8 cellular contexts compared by ENCODE assay signal in genomic region chr3:156816091-156816793, GRCh38. TPM values are rescaled to one million over a fixed set of nuclear protein-coding genes. Genes with fewer than 3 reads are reported as not detected.
DNase-seq lines count a peak whose midpoint lies in the region; TF ChIP-seq lines count a peak whose summit lies in the region.

No MANE protein-coding gene starts in this region.

- peak overlapping the region; percentile 24; the same call in 1 of the 2 replicates for H3K4me3 ChIP-seq in HAP-1
- peak overlapping the region; percentile 36 for H3K4me3 ChIP-seq in NT2/D1 (ENCODE audit: insufficient read length, low read depth)
- H3K4me3 ChIP-seq in cardiac muscle cell: peak overlapping the region; percentile 27
- H3K4me3 ChIP-seq in SJCRH30: no peak overlapping the region

- peaks cover 22% of the 10 kb centered on the region for H3K4me1 Mint-ChIP-seq in activated naive CD4-positive, alpha-beta T cell treated with anti-CD3 and anti-CD28 coated beads for 36 hours (ENCODE audit: low read depth)

- H3K27me3 ChIP-seq in HAP-1 (ENCODE audit: low read depth) (no peaks in the 10 kb centered on the region), NT2/D1 (ENCODE audit: insufficient read depth, insufficient read length) (peaks cover 23% of the 10 kb centered on the region), cardiac muscle cell (peaks cover 8% of the 10 kb centered on the region), SJCRH30 (no peaks in the 10 kb centered on the region)

- intact Hi-C loops in activated naive CD4-positive, alpha-beta T cell treated with anti-CD3 and anti-CD28 coated beads for 36 hours (cut with micrococcal nuclease): loop anchor here (2.0 to 5.0 kb wide), 3 partner anchors 23 to 964 kb away; partner anchors contain the start of gene SLC33A1

- H3K4me1 ChIP-seq in HAP-1: peaks cover 30% of the 10 kb centered on the region
- H3K4me1 ChIP-seq in NT2/D1 (ENCODE audit: insufficient read depth, insufficient read length): no peaks in the 10 kb centered on the region
- H3K4me1 ChIP-seq in cardiac muscle cell (ENCODE audit: low read depth): peaks cover 32% of the 10 kb centered on the region
- peaks cover 16% of the 10 kb centered on the region for H3K4me1 ChIP-seq in SJCRH30

- peak overlapping the region; percentile 61 for H3K9ac ChIP-seq in NT2/D1 (ENCODE audit: insufficient read length, low read depth)

- DNase-seq in HAP-1 (ENCODE audit: low spot score in 2 of 2) (no peak), NT2/D1 (ENCODE audit: low read depth, low spot score) (no peak), cardiac muscle cell (ENCODE audit: low read depth in 1 of 2, low spot score in 1 of 2) (peak; percentile 34 to 59), retina (peak; percentile 86), SJCRH30 (no peak), NOMO-1 treated with dmso at 0.1 percent for 144 hours (lab: John Stamatoyannopoulos, UW; ENCODE audit: unreplicated experiment) (no peak)
- DNase-seq in activated naive CD4-positive, alpha-beta T cell treated with anti-CD3 and anti-CD28 coated beads for 36 hours: peak; percentile 29

- H3K27me3 Mint-ChIP-seq in activated naive CD4-positive, alpha-beta T cell treated with anti-CD3 and anti-CD28 coated beads for 36 hours (ENCODE audit: low read depth): no peaks in the 10 kb centered on the region

- peaks cover 8% of the 10 kb centered on the region for H3K36me3 Mint-ChIP-seq in activated naive CD4-positive, alpha-beta T cell treated with anti-CD3 and anti-CD28 coated beads for 36 hours (ENCODE audit: low read depth)

- H3K27ac Mint-ChIP-seq in activated naive CD4-positive, alpha-beta T cell treated with anti-CD3 and anti-CD28 coated beads for 36 hours: peak overlapping the region; percentile 88

- peak overlapping the region; percentile 68 for H3K27ac ChIP-seq in cardiac muscle cell
- no peak overlapping the region for H3K27ac ChIP-seq in SJCRH30

- H3K36me3 ChIP-seq in HAP-1 (replicated peaks): no peaks in the 10 kb centered on the region; the same call in 1 of the 2 replicates
- no peaks in the 10 kb centered on the region for H3K36me3 ChIP-seq in NT2/D1 (ENCODE audit: insufficient read depth, insufficient read length, low read length)
- no peaks in the 10 kb centered on the region for H3K36me3 ChIP-seq in cardiac muscle cell
- H3K36me3 ChIP-seq in SJCRH30: no peaks in the 10 kb centered on the region

- H3K9me3 ChIP-seq in HAP-1: no peaks in the 10 kb centered on the region; the same call in 1 of the 2 replicates
- H3K9me3 ChIP-seq in NT2/D1 (ENCODE audit: insufficient read depth, low read length): no peaks in the 10 kb centered on the region
- H3K9me3 ChIP-seq in cardiac muscle cell (ENCODE audit: low read depth): no peaks in the 10 kb centered on the region
- H3K9me3 ChIP-seq in SJCRH30 (replicated peaks): no peaks in the 10 kb centered on the region

- TF ChIP-seq CTCF in GM12873 (IDR thresholded peaks at IDR 0.05; ENCODE audit: insufficient read depth, low read depth, low read length, missing control alignments) (peak; percentile 6), cardiac muscle cell (IDR thresholded peaks at IDR 0.05; ENCODE audit: low read depth, low read length) (no peak)

- H3K4me3 Mint-ChIP-seq in activated naive CD4-positive, alpha-beta T cell treated with anti-CD3 and anti-CD28 coated beads for 36 hours: peak overlapping the region; percentile 90

- CTCF ChIA-PET in activated naive CD4-positive, alpha-beta T cell treated with anti-CD3 and anti-CD28 coated beads for 36 hours (lab: Charles Lee): no interaction called here

- in situ Hi-C loops in HAP-1 (cut with MboI; ENCODE audit: low sequenced_read_pairs): no loop called here

- H3K9me3 Mint-ChIP-seq in activated naive CD4-positive, alpha-beta T cell treated with anti-CD3 and anti-CD28 coated beads for 36 hours: peaks cover 5% of the 10 kb centered on the region

RNA-seq across cellular contexts. Expression of gene LEKR1, which starts 9.9 kb away (rescaled TPM):
- under 1 TPM; 0.43 to 0.77 TPM for total RNA-seq in activated naive CD4-positive, alpha-beta T cell treated with anti-CD3 and anti-CD28 coated beads for 36 hours
- 0.42 and 0.77 TPM in 2 replicates for total RNA-seq in cardiac muscle cell
- 0.91 and 2.1 TPM in 2 replicates for polyA plus RNA-seq in cardiac muscle cell
- total RNA-seq in SJCRH30 (2014; rRNA removed; shearing (Covaris generic)): 0.61 and 0.91 TPM in 2 replicates

Comparison
In these comparisons a context has a peak if more than half of its experiments do, and no peak if none do; other contexts are left out.
1. DNase-seq: peak in activated naive CD4-positive, alpha-beta T cell treated with anti-CD3 and anti-CD28 coated beads for 36 hours (single experiment), cardiac muscle cell (2 of 2) and retina (single experiment); none in HAP-1 (0 of 2), NT2/D1 (single experiment), SJCRH30 (0 of 2) and NOMO-1 treated with dmso at 0.1 percent for 144 hours (single experiment).